In genomic region chr12:10909462-10909861, GRCh38 we compare ENCODE assay signal across 23 cellular contexts.
DNase-seq lines count a peak whose midpoint lies in the region; ATAC-seq and TF ChIP-seq lines count a peak whose summit lies in the region.
"Had no signal": no experiment of that assay in that cellular context is flagged by ENCODE, and none has a peak within 500 bp of the region (broad histone marks: within the 10 kb centered on the region; RNA-seq: fewer than 3 reads in every experiment).

TAS2R13 (minus strand) TSS chr12:10909562; CDS start chr12:10909298, 264 bp downstream.

- H3K27ac Mint-ChIP-seq in activated naive CD4-positive, alpha-beta T cell treated with anti-CD3 and anti-CD28 coated beads, Interleukin-2, amount 10 ng/mL, durations not matched to agents 7 days and 5 days: peak within 1 kb of the TSS; percentile 28
- peak within 1 kb of the TSS; percentile 11 for H3K27ac Mint-ChIP-seq in nephron progenitor cell
- H3K27ac Mint-ChIP-seq: CD14-positive monocyte; CD4-positive, alpha-beta memory T cell; CD4-positive, CD25-positive, alpha-beta regulatory T cell had no signal

- H2AFZ ChIP-seq in KMS-11 (ENCODE audit: low read depth): no peak within 1 kb of the TSS

- no peaks in the 10 kb centered on the region for H3K79me2 ChIP-seq in KMS-11 (ENCODE audit: insufficient read depth, low read depth)

- peaks cover 24% of the 10 kb centered on the region for H3K4me1 ChIP-seq in KMS-11 (ENCODE audit: low read depth, poor library complexity, severe bottlenecking)
- H3K4me1 ChIP-seq: BE2C, BLaER1 had no signal

- H3K27me3 ChIP-seq in KMS-11 (ENCODE audit: insufficient read depth, low read depth): no peaks in the 10 kb centered on the region
- H3K27me3 ChIP-seq: BE2C, BLaER1 had no signal

- no peak within 1 kb of the TSS for H3K4me3 ChIP-seq in KMS-11 (IDR thresholded peaks at IDR 0.05; ENCODE audit: insufficient read depth, low read depth, low read length)
- H3K4me3 ChIP-seq: BLaER1, GM12878 had no signal

- no peaks in the 10 kb centered on the region for H3K36me3 ChIP-seq in KMS-11 (ENCODE audit: insufficient read depth)
- H3K36me3 ChIP-seq: BE2C had no signal

- ATAC-seq in GM21447 (IDR thresholded peaks at IDR 0.05; ENCODE audit: unreplicated experiment) (no peak), GM21381 (IDR thresholded peaks at IDR 0.05; ENCODE audit: unreplicated experiment) (no peak), HG02981 (IDR thresholded peaks at IDR 0.05; ENCODE audit: unreplicated experiment) (no peak)
- ATAC-seq: GM12878 had no signal

- H3K4me1 Mint-ChIP-seq in activated naive CD4-positive, alpha-beta T cell treated with anti-CD3 and anti-CD28 coated beads, Interleukin-2, amount 10 ng/mL, durations not matched to agents 7 days and 5 days: no peaks in the 10 kb centered on the region
- no peaks in the 10 kb centered on the region for H3K4me1 Mint-ChIP-seq in nephron progenitor cell
- H3K4me1 Mint-ChIP-seq: CD8-positive, alpha-beta memory T cell had no signal

- H3K4me3 Mint-ChIP-seq in activated naive CD4-positive, alpha-beta T cell treated with anti-CD3 and anti-CD28 coated beads, Interleukin-2, amount 10 ng/mL, durations not matched to agents 7 days and 5 days: no peak within 1 kb of the TSS
- H3K4me3 Mint-ChIP-seq in nephron progenitor cell: no peak within 1 kb of the TSS
- H3K4me3 Mint-ChIP-seq: CD14-positive monocyte; CD4-positive, alpha-beta memory T cell; CD4-positive, CD25-positive, alpha-beta regulatory T cell; CD8-positive, alpha-beta memory T cell had no signal

- H3K27me3 Mint-ChIP-seq in activated naive CD4-positive, alpha-beta T cell treated with anti-CD3 and anti-CD28 coated beads, Interleukin-2, amount 10 ng/mL, durations not matched to agents 7 days and 5 days: no peaks in the 10 kb centered on the region
- H3K27me3 Mint-ChIP-seq in nephron progenitor cell (ENCODE audit: low read depth, poor library complexity): no peaks in the 10 kb centered on the region
- H3K27me3 Mint-ChIP-seq: CD4-positive, alpha-beta memory T cell; CD4-positive, CD25-positive, alpha-beta regulatory T cell; CD8-positive, alpha-beta memory T cell had no signal

- CTCF ChIA-PET in activated naive CD4-positive, alpha-beta T cell treated with anti-CD3 and anti-CD28 coated beads, Interleukin-2, amount 10 ng/mL, durations not matched to agents 7 days and 5 days (lab: Charles Lee): no interaction called here

- DNase-seq in activated naive CD4-positive, alpha-beta T cell treated with anti-CD3 and anti-CD28 coated beads, Interleukin-2, amount 10 ng/mL, durations not matched to agents 7 days and 5 days: no peak
- no peak for DNase-seq in activated naive CD4-positive, alpha-beta T cell (lab: John Stamatoyannopoulos, UW)
- DNase-seq in nephron progenitor cell: no peak
- DNase-seq: 8988T; ACHN; BE2C; C1 segment of cervical spinal cord; CD4-positive, alpha-beta memory T cell; CD4-positive, CD25-positive, alpha-beta regulatory T cell; CD8-positive, alpha-beta memory T cell; COR-L47; DMS 273 treated with DMSO at 0.1 percent for 48 hours; DMS153; DMS79 treated with DMSO at 0.1 percent for 48 hours; GF-D8 had no signal

- no peaks in the 10 kb centered on the region for H4K20me1 ChIP-seq in KMS-11 (ENCODE audit: insufficient read depth)
- H4K20me1 ChIP-seq: BLaER1 had no signal

- H3K4me2 ChIP-seq in KMS-11: peak within 1 kb of the TSS; percentile 14; the same call in 1 of the 2 replicates
- H3K4me2 ChIP-seq: BLaER1 had no signal

- peaks cover 6% of the 10 kb centered on the region for H3K9me3 Mint-ChIP-seq in activated naive CD4-positive, alpha-beta T cell treated with anti-CD3 and anti-CD28 coated beads, Interleukin-2, amount 10 ng/mL, durations not matched to agents 7 days and 5 days
- peaks cover 23% of the 10 kb centered on the region for H3K9me3 Mint-ChIP-seq in nephron progenitor cell

- no peak within 1 kb of the TSS for H3K9ac ChIP-seq in KMS-11
- H3K9ac ChIP-seq: BLaER1 had no signal

- H3K27ac ChIP-seq in KMS-11 (no peak within 1 kb of the TSS), VCaP (peak within 1 kb of the TSS; percentile 17; the same call in 1 of the 2 replicates)
- H3K27ac ChIP-seq: BLaER1 had no signal

- TF ChIP-seq CTCF in KMS-11 (conservative IDR thresholded peaks at IDR 0.05; ENCODE audit: low read depth, low read length) (no peak), VCaP (conservative IDR thresholded peaks at IDR 0.05) (no peak), nephron progenitor cell (IDR thresholded peaks at IDR 0.05) (no peak)

- peaks cover 2% of the 10 kb centered on the region for H3K36me3 Mint-ChIP-seq in activated naive CD4-positive, alpha-beta T cell treated with anti-CD3 and anti-CD28 coated beads, Interleukin-2, amount 10 ng/mL, durations not matched to agents 7 days and 5 days
- peaks cover 46% of the 10 kb centered on the region for H3K36me3 Mint-ChIP-seq in nephron progenitor cell (ENCODE audit: low read depth)
